8 cellular contexts compared by ENCODE assay signal in genomic region chr14:89773644-89774316, GRCh38.
DNase-seq lines count a peak whose midpoint lies in the region; ATAC-seq and TF ChIP-seq lines count a peak whose summit lies in the region.

No MANE protein-coding gene starts in this region.

- peaks cover 7% of the 10 kb centered on the region for H3K27me3 Mint-ChIP-seq in activated CD8-positive, alpha-beta T cell treated with anti-CD3 and anti-CD28 coated beads, Interleukin-2, amount 10 ng/mL, durations not matched to agents 7 days and 5 days (ENCODE audit: low read depth)

- DNase-seq in NCI-H2107 treated with DMSO at 0.1 percent for 48 hours (lab: John Stamatoyannopoulos, UW; ENCODE audit: unreplicated experiment) (peak; percentile 84), foreskin keratinocyte (peak; percentile 16 to 18), cortex of kidney (lab: John Stamatoyannopoulos, UW) (no peak), OCI-M2 (lab: John Stamatoyannopoulos, UW; ENCODE audit: unreplicated experiment) (no peak)
- peak; percentile 80 for DNase-seq in activated CD8-positive, alpha-beta T cell treated with anti-CD3 and anti-CD28 coated beads, Interleukin-2, amount 10 ng/mL, durations not matched to agents 7 days and 5 days
- DNase-seq in stimulated activated CD4-positive, alpha-beta T cell treated with anti-CD3 and anti-CD28 coated beads, Interleukin-1b, Interleukin-23, amount 100 ng/mL, for 48 hours = peak; percentile 70

- peaks cover 37% of the 10 kb centered on the region for H3K4me1 Mint-ChIP-seq in activated CD8-positive, alpha-beta T cell treated with anti-CD3 and anti-CD28 coated beads, Interleukin-2, amount 10 ng/mL, durations not matched to agents 7 days and 5 days (ENCODE audit: low read depth)

- no peaks in the 10 kb centered on the region for H3K36me3 Mint-ChIP-seq in activated CD8-positive, alpha-beta T cell treated with anti-CD3 and anti-CD28 coated beads, Interleukin-2, amount 10 ng/mL, durations not matched to agents 7 days and 5 days (ENCODE audit: low read depth)

- H3K9me3 Mint-ChIP-seq in activated CD8-positive, alpha-beta T cell treated with anti-CD3 and anti-CD28 coated beads, Interleukin-2, amount 10 ng/mL, durations not matched to agents 7 days and 5 days (ENCODE audit: insufficient read depth) = no peaks in the 10 kb centered on the region

- no peaks in the 10 kb centered on the region for H3K4me1 ChIP-seq in foreskin keratinocyte

- H3K27me3 ChIP-seq in foreskin keratinocyte = no peaks in the 10 kb centered on the region

- POLR2A ChIA-PET in activated CD8-positive, alpha-beta T cell treated with anti-CD3 and anti-CD28 coated beads, Interleukin-2, amount 10 ng/mL, durations not matched to agents 7 days and 5 days (lab: Charles Lee) = interaction anchor here (0.9 to 1.3 kb wide), 2 partner anchors 154 to 156 kb away, joined by 3 read pairs; no protein-coding TSS in a partner anchor

- CTCF ChIA-PET in activated CD8-positive, alpha-beta T cell treated with anti-CD3 and anti-CD28 coated beads, Interleukin-2, amount 10 ng/mL, durations not matched to agents 7 days and 5 days (lab: Charles Lee) = interaction anchor here (0.9 to 1.9 kb wide), 2 partner anchors 203 to 746 kb away, joined by 3 to 5 read pairs; no protein-coding TSS in a partner anchor

- H3K4me3 Mint-ChIP-seq in activated CD8-positive, alpha-beta T cell treated with anti-CD3 and anti-CD28 coated beads, Interleukin-2, amount 10 ng/mL, durations not matched to agents 7 days and 5 days = peak overlapping the region; percentile 56

- no peak for TF ChIP-seq CTCF in foreskin keratinocyte (conservative IDR thresholded peaks at IDR 0.05)

- ATAC-seq in GM18867 (IDR thresholded peaks at IDR 0.05; ENCODE audit: unreplicated experiment) (peak; percentile 82), HG02884 (IDR thresholded peaks at IDR 0.05; ENCODE audit: unreplicated experiment) (peak; percentile 72), foreskin keratinocyte (peak; percentile 88)
- peak; percentile 91 for ATAC-seq in activated CD8-positive, alpha-beta T cell treated with anti-CD3 and anti-CD28 coated beads, Interleukin-2, amount 10 ng/mL, durations not matched to agents 7 days and 5 days

- no peak overlapping the region for H3K27ac ChIP-seq in foreskin keratinocyte

- peak overlapping the region; percentile 75 for H3K27ac Mint-ChIP-seq in activated CD8-positive, alpha-beta T cell treated with anti-CD3 and anti-CD28 coated beads, Interleukin-2, amount 10 ng/mL, durations not matched to agents 7 days and 5 days

Comparison
In these comparisons a context has a peak if more than half of its experiments do, and no peak if none do; other contexts are left out.
1. DNase-seq: peak in NCI-H2107 treated with DMSO at 0.1 percent for 48 hours (single experiment), activated CD8-positive, alpha-beta T cell treated with anti-CD3 and anti-CD28 coated beads, Interleukin-2, amount 10 ng/mL, durations not matched to agents 7 days and 5 days (single experiment), foreskin keratinocyte (2 of 2) and stimulated activated CD4-positive, alpha-beta T cell treated with anti-CD3 and anti-CD28 coated beads, Interleukin-1b, Interleukin-23, amount 100 ng/mL, for 48 hours (single experiment); none in cortex of kidney (single experiment) and OCI-M2 (single experiment).
2. Peak in every context shown above with its lines, with median percentiles within 50 percentile points of each other: ATAC-seq.